In genomic region chr6:35725081-35725708, GRCh38 we compare ENCODE assay signal across 9 cellular contexts. TPM values are rescaled to one million over a fixed set of nuclear protein-coding genes. Genes with fewer than 3 reads are reported as not detected.
DNase-seq lines count a peak whose midpoint lies in the region; ATAC-seq and TF ChIP-seq lines count a peak whose summit lies in the region.
"Had no signal": no experiment of that assay in that cellular context is flagged by ENCODE, and none has a peak within 500 bp of the region (broad histone marks: within the 10 kb centered on the region; RNA-seq: fewer than 3 reads in every experiment).

No MANE protein-coding gene starts in this region.

- H3K36me3 ChIP-seq in neuronal stem cell (replicated peaks in 1 of 2; ENCODE audit: control insufficient read depth in 2 of 2, insufficient read depth in 2 of 2, low read length in 2 of 2) (no peaks in the 10 kb centered on the region), aorta (ENCODE audit: control insufficient read depth in 1 of 2, insufficient read depth in 2 of 2, low read length in 1 of 2) (no peaks in the 10 kb centered on the region)

- no peak overlapping the region for H2BK5ac ChIP-seq in neuronal stem cell (ENCODE audit: low read length)

- H3K4me1 Mint-ChIP-seq in stimulated activated naive CD8-positive, alpha-beta T cell treated with anti-CD3 and anti-CD28 coated beads, Interleukin-15, Interleukin-2, amounts not matched to agents 100 ng/mL and 50 ng/mL, for 24 hours (ENCODE audit: low read depth), result peaks cover 74% of the 10 kb centered on the region
- peaks cover 51% of the 10 kb centered on the region for H3K4me1 Mint-ChIP-seq in activated CD8-positive, alpha-beta memory T cell treated with anti-CD3 and anti-CD28 coated beads, Interleukin-2, amount 10 ng/mL, durations not matched to agents 7 days and 5 days

- H3K14ac ChIP-seq in neuronal stem cell (ENCODE audit: low read length), result no peak overlapping the region

- H3K27ac ChIP-seq in dorsolateral prefrontal cortex (peak overlapping the region; percentile 71 to 100 (median 100)), neuronal stem cell (replicated peaks; ENCODE audit: low read length) (no peak overlapping the region), aorta (ENCODE audit: low read depth in 1 of 2, low read length in 2 of 2) (peak overlapping the region; percentile 85 to 98)

- H3K27me3 Mint-ChIP-seq in stimulated activated naive CD8-positive, alpha-beta T cell treated with anti-CD3 and anti-CD28 coated beads, Interleukin-15, Interleukin-2, amounts not matched to agents 100 ng/mL and 50 ng/mL, for 24 hours, result no peaks in the 10 kb centered on the region
- H3K27me3 Mint-ChIP-seq in activated CD8-positive, alpha-beta memory T cell treated with anti-CD3 and anti-CD28 coated beads, Interleukin-2, amount 10 ng/mL, durations not matched to agents 7 days and 5 days, result no peaks in the 10 kb centered on the region

- no peak for TF ChIP-seq CTCF in dorsolateral prefrontal cortex (IDR thresholded peaks at IDR 0.05 in 54 of 56, conservative IDR thresholded peaks at IDR 0.05 in 2 of 56; ENCODE audit: low read depth in 1 of 56, partially characterized antibody in 56 of 56)

- no peak overlapping the region for H4K8ac ChIP-seq in neuronal stem cell (ENCODE audit: low read depth, low read length)

- H3K18ac ChIP-seq in neuronal stem cell (ENCODE audit: low read length), result no peak overlapping the region

- no peak overlapping the region for H3K4me3 Mint-ChIP-seq in stimulated activated naive CD8-positive, alpha-beta T cell treated with anti-CD3 and anti-CD28 coated beads, Interleukin-15, Interleukin-2, amounts not matched to agents 100 ng/mL and 50 ng/mL, for 24 hours
- H3K4me3 Mint-ChIP-seq in activated CD8-positive, alpha-beta memory T cell treated with anti-CD3 and anti-CD28 coated beads, Interleukin-2, amount 10 ng/mL, durations not matched to agents 7 days and 5 days, result no peak overlapping the region

- no CpG with 5 or more reads among the region's 5 CpGs for WGBS in neuronal stem cell (ENCODE audit: extremely low coverage in 2 of 2, insufficient read length in 2 of 2, insufficient replicate concordance in 1 of 2), 2 donors
- 63 to 67% methylated on average over 5 of the region's 5 CpGs for WGBS in aorta, 2 donors

- no peak overlapping the region for H3K23ac ChIP-seq in neuronal stem cell (ENCODE audit: low read depth, low read length, poor library complexity)

- H3K9ac ChIP-seq in neuronal stem cell (ENCODE audit: low read depth, low read length, poor library complexity), result no peak overlapping the region

- no peak for DNase-seq in stimulated activated naive CD8-positive, alpha-beta T cell treated with anti-CD3 and anti-CD28 coated beads, Interleukin-15, Interleukin-2, amounts not matched to agents 100 U/mL and 50 U/mL, for 24 hours
- no peak for DNase-seq in dorsolateral prefrontal cortex
- DNase-seq in neuronal stem cell (ENCODE audit: low spot score), result no peak
- DNase-seq in aorta, result no peak
- no peak for DNase-seq in anterior cingulate cortex (lab: John Stamatoyannopoulos, UW)
- DNase-seq in left colon, result no peak
- no peak for DNase-seq in activated CD8-positive, alpha-beta memory T cell treated with anti-CD3 and anti-CD28 coated beads, Interleukin-2, amount 10 ng/mL, durations not matched to agents 7 days and 5 days

- H3K27me3 ChIP-seq in dorsolateral prefrontal cortex, result no peaks in the 10 kb centered on the region
- H3K27me3 ChIP-seq in neuronal stem cell (ENCODE audit: control insufficient read depth in 3 of 3, insufficient read depth in 3 of 3, low read depth in 1 of 3, low read length in 3 of 3), result peaks cover 0 to 5% (median 0%) of the 10 kb centered on the region in 3 experiments
- H3K27me3 ChIP-seq in aorta (ENCODE audit: control insufficient read depth in 1 of 2, insufficient read depth in 2 of 2, low read length in 1 of 2), result no peaks in the 10 kb centered on the region

- H2BK120ac ChIP-seq in neuronal stem cell (ENCODE audit: low read depth, low read length), result no peak overlapping the region

- no peak overlapping the region for H2AK5ac ChIP-seq in neuronal stem cell (ENCODE audit: low read depth, low read length)

- intact Hi-C loops in dorsolateral prefrontal cortex (cut with DNase I) (no loop called here), aorta (cut with DNase I) (loop anchor here in 1 of 2 donors (5.0 kb wide), 1 partner anchor 123 kb away; no protein-coding TSS in a partner anchor), left colon (cut with DNase I, micrococcal nuclease) (loop anchor here in 1 of 2 donors (5.0 kb wide), 1 partner anchor 38 kb away; the partner anchor contains the start of gene FKBP5)

- CTCF ChIA-PET in activated CD8-positive, alpha-beta memory T cell treated with anti-CD3 and anti-CD28 coated beads, Interleukin-2, amount 10 ng/mL, durations not matched to agents 7 days and 5 days (lab: Charles Lee), result interaction anchor here (0.8 to 15.3 kb wide), 4 partner anchors 11 to 157 kb away, joined by 3 to 195 read pairs (median 27); partner anchors contain the start of genes ARMC12 and FKBP5

- H3K27ac Mint-ChIP-seq in stimulated activated naive CD8-positive, alpha-beta T cell treated with anti-CD3 and anti-CD28 coated beads, Interleukin-15, Interleukin-2, amounts not matched to agents 100 ng/mL and 50 ng/mL, for 24 hours, result peak overlapping the region; percentile 59
- H3K27ac Mint-ChIP-seq in activated CD8-positive, alpha-beta memory T cell treated with anti-CD3 and anti-CD28 coated beads, Interleukin-2, amount 10 ng/mL, durations not matched to agents 7 days and 5 days, result no peak overlapping the region

- H2BK15ac ChIP-seq in neuronal stem cell (ENCODE audit: low read length), result peak overlapping the region; percentile 74

- peak overlapping the region in 1 of 59 donors; percentile 15 for H3K4me3 ChIP-seq in dorsolateral prefrontal cortex
- H3K4me3 ChIP-seq in neuronal stem cell (ENCODE audit: low read length in 2 of 2), result no peak overlapping the region
- no peak overlapping the region for H3K4me3 ChIP-seq in aorta (ENCODE audit: low read length in 2 of 2)

- H4K91ac ChIP-seq in neuronal stem cell (ENCODE audit: low read depth, low read length, poor library complexity), result no peak overlapping the region

- H3K4me2 ChIP-seq in neuronal stem cell (ENCODE audit: insufficient read depth, low read length, poor library complexity, severe bottlenecking), result no peak overlapping the region

- no peaks in the 10 kb centered on the region for H3K79me1 ChIP-seq in neuronal stem cell (ENCODE audit: low read depth, low read length)

- H3K9me3 ChIP-seq in neuronal stem cell (replicated peaks in 1 of 2; ENCODE audit: control insufficient read depth in 2 of 2, insufficient read depth in 1 of 2, low read depth in 1 of 2, low read length in 2 of 2), result no peaks in the 10 kb centered on the region
- no peaks in the 10 kb centered on the region for H3K9me3 ChIP-seq in aorta (ENCODE audit: control insufficient read depth, low read length)

- peak overlapping the region; percentile 8 for H2AFZ ChIP-seq in neuronal stem cell (ENCODE audit: low read length)

- H3K4ac ChIP-seq in neuronal stem cell (ENCODE audit: low read length), result no peak overlapping the region

- no peak for ATAC-seq in stimulated activated naive CD8-positive, alpha-beta T cell treated with anti-CD3 and anti-CD28 coated beads, Interleukin-15, Interleukin-2, amounts not matched to agents 100 U/mL and 50 U/mL, for 24 hours
- ATAC-seq in aorta (ENCODE audit: low FRiP score) (no peak), left colon (no peak)
- no peak for ATAC-seq in activated CD8-positive, alpha-beta memory T cell treated with anti-CD3 and anti-CD28 coated beads, Interleukin-2, amount 10 ng/mL, durations not matched to agents 7 days and 5 days

- H3K9me3 Mint-ChIP-seq in stimulated activated naive CD8-positive, alpha-beta T cell treated with anti-CD3 and anti-CD28 coated beads, Interleukin-15, Interleukin-2, amounts not matched to agents 100 ng/mL and 50 ng/mL, for 24 hours, result no peaks in the 10 kb centered on the region
- no peaks in the 10 kb centered on the region for H3K9me3 Mint-ChIP-seq in activated CD8-positive, alpha-beta memory T cell treated with anti-CD3 and anti-CD28 coated beads, Interleukin-2, amount 10 ng/mL, durations not matched to agents 7 days and 5 days (ENCODE audit: low read depth)

- no peak overlapping the region for H2BK12ac ChIP-seq in neuronal stem cell (ENCODE audit: low read length)

- H3K4me1 ChIP-seq in neuronal stem cell (ENCODE audit: control insufficient read depth in 2 of 2, insufficient read depth in 1 of 2, low read depth in 1 of 2, low read length in 2 of 2) (peaks cover 35 to 39% of the 10 kb centered on the region in 2 donors), aorta (ENCODE audit: control insufficient read depth in 1 of 2, insufficient read depth in 2 of 2, low read length in 2 of 2) (peaks cover 0 to 5% of the 10 kb centered on the region in 2 donors)

- no peaks in the 10 kb centered on the region for H3K36me3 Mint-ChIP-seq in stimulated activated naive CD8-positive, alpha-beta T cell treated with anti-CD3 and anti-CD28 coated beads, Interleukin-15, Interleukin-2, amounts not matched to agents 100 ng/mL and 50 ng/mL, for 24 hours (ENCODE audit: low read depth)
- H3K36me3 Mint-ChIP-seq in activated CD8-positive, alpha-beta memory T cell treated with anti-CD3 and anti-CD28 coated beads, Interleukin-2, amount 10 ng/mL, durations not matched to agents 7 days and 5 days, result no peaks in the 10 kb centered on the region

RNA-seq across cellular contexts. Expression of gene ARMC12, which starts 11.6 kb away (rescaled TPM):
- total RNA-seq in dorsolateral prefrontal cortex (1 to 10 TPM in 101 of 120 experiments, under 1 TPM in 19; 0.41 to 7.1 (median 1.6) TPM), aorta (1 to 10 TPM in 1 of 2 donors, under 1 TPM in 1; 0.52 to 1.4 TPM), left colon (under 1 TPM in 1 of 2 donors, not detected in 1; 0.46 TPM)
- polyA plus RNA-seq in neuronal stem cell (2013, experiment 1 of 2), result 1.7 TPM
- 2.0 TPM for polyA plus RNA-seq in neuronal stem cell (2013, experiment 2 of 2)
- 1 to 10 TPM in 1 of 2 donors, under 1 TPM in 1; 0.25 to 6.4 TPM for polyA plus RNA-seq in aorta
- under 1 TPM; 0.45 to 0.96 TPM for total RNA-seq in activated CD8-positive, alpha-beta memory T cell treated with anti-CD3 and anti-CD28 coated beads, Interleukin-2, amount 10 ng/mL, durations not matched to agents 7 days and 5 days

RNA-seq across cellular contexts. Expression of gene FKBP5, which starts 36.5 kb away (rescaled TPM):
- total RNA-seq in dorsolateral prefrontal cortex (100 to 1,000 TPM in 9 of 120 experiments, 10 to 100 TPM in 111; 12.0 to 124 (median 62.9) TPM), aorta (10 to 100 TPM; 25.1 to 96.1 TPM), left colon (100 to 1,000 TPM in 1 of 2 donors, 10 to 100 TPM in 1; 40.3 to 252 TPM)
- 30.2 TPM for polyA plus RNA-seq in neuronal stem cell (2013, experiment 1 of 2)
- polyA plus RNA-seq in neuronal stem cell (2013, experiment 2 of 2), result 30.5 TPM
- 100 to 1,000 TPM in 1 of 2 donors, 10 to 100 TPM in 1; 79.2 to 102 TPM for polyA plus RNA-seq in aorta
- 10 to 100 TPM; 53.8 to 70.6 TPM for total RNA-seq in activated CD8-positive, alpha-beta memory T cell treated with anti-CD3 and anti-CD28 coated beads, Interleukin-2, amount 10 ng/mL, durations not matched to agents 7 days and 5 days

RNA-seq across cellular contexts. Expression of gene CLPSL2, which starts 51.2 kb away (rescaled TPM):
- total RNA-seq in dorsolateral prefrontal cortex (1 to 10 TPM in 10 of 120 experiments, not detected in 110; 1.3 to 3.1 (median 1.7) TPM), aorta (not detected), left colon (not detected)
- polyA plus RNA-seq in neuronal stem cell (2013, experiment 1 of 2), result 4.3 TPM
- 5.3 TPM for polyA plus RNA-seq in neuronal stem cell (2013, experiment 2 of 2)
- polyA plus RNA-seq in aorta, result not detected
- not detected for total RNA-seq in activated CD8-positive, alpha-beta memory T cell treated with anti-CD3 and anti-CD28 coated beads, Interleukin-2, amount 10 ng/mL, durations not matched to agents 7 days and 5 days
- total RNA-seq: lung microvascular endothelial cell had no signal

RNA-seq across cellular contexts. Expression of gene CLPSL1, which starts 55.6 kb away (rescaled TPM):
- 1 to 10 TPM in 33 of 120 experiments, under 1 TPM in 7, not detected in 80; 0.79 to 6.0 (median 1.9) TPM for total RNA-seq in dorsolateral prefrontal cortex
- polyA plus RNA-seq in neuronal stem cell (2013, experiment 1 of 2), result 0.84 TPM
- polyA plus RNA-seq in neuronal stem cell (2013, experiment 2 of 2), result 0.64 TPM
- total RNA-seq in aorta, result not detected
- polyA plus RNA-seq in aorta, result not detected
- total RNA-seq in left colon, result not detected
- total RNA-seq in activated CD8-positive, alpha-beta memory T cell treated with anti-CD3 and anti-CD28 coated beads, Interleukin-2, amount 10 ng/mL, durations not matched to agents 7 days and 5 days, result not detected
- total RNA-seq: lung microvascular endothelial cell had no signal
